Comparison of ENCODE assay signal across 12 cellular contexts in the genomic region with DNA sequence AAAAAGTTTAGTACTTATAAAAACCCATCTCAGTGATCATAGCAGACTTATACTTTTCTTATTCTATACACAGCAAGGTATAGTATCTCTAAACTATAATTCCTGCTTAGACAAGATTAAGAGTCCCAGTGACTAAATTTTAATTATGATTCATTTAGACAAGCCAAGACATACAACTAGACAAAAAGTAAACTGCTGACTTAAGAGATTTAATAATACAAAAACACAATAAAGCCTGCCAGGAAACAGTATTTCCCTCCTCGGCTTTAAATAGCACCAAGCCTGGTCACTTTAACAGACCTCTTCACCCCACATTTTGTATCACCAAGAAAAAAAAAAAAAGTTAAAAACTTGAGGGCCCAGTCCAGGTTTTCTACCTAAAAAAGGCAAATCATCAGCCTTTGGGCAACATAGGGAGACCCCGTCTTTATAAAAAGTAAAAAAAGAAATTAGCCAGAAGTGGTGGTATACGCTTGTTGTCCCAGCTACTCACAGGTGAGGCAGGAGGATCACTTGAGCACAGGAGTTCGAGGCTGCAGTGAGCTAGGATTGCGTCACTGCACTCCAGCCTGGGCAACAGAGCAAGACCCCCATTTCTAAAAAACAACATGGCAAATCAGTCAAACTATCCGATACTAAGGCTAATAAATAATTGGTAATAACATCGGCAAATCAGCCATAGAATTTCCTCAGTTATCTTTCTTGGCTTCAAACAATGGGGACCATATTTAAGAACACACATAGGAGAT. TPM values are rescaled to one million over a fixed set of nuclear protein-coding genes. Genes with fewer than 3 reads are reported as not detected.
A peak's percentile ranks its signal among the peaks of the same experiment; 100 is the strongest.
DNase-seq lines count a peak whose midpoint lies in the region; ATAC-seq and TF ChIP-seq lines count a peak whose summit lies in the region.
"Had no signal": no experiment of that assay in that cellular context is flagged by ENCODE, and none has a peak within 500 bp of the region (broad histone marks: within the 10 kb centered on the region; RNA-seq: fewer than 3 reads in every experiment).

No MANE protein-coding gene starts in this region.

- TF ChIP-seq CTCF in right lobe of liver (IDR thresholded peaks at IDR 0.05) (no peak), thyroid gland (IDR thresholded peaks at IDR 0.05) (no peak)

- H3K27ac Mint-ChIP-seq in effector memory CD8-positive, alpha-beta T cell = peak overlapping the region; percentile 46 to 82
- no peak overlapping the region for H3K27ac Mint-ChIP-seq in stimulated activated memory B cell treated with anti-CD40 and anti-IgM and Interleukin-4, amounts not matched to agents 10 μg/mL and 1 μg/mL and 100 μg/mL, for 72 hours

- no peaks in the 10 kb centered on the region for H3K27me3 Mint-ChIP-seq in effector memory CD8-positive, alpha-beta T cell
- H3K27me3 Mint-ChIP-seq in stimulated activated memory B cell treated with anti-CD40 and anti-IgM and Interleukin-4, amounts not matched to agents 10 μg/mL and 1 μg/mL and 100 μg/mL, for 72 hours = no peaks in the 10 kb centered on the region

- H3K27me3 ChIP-seq in right lobe of liver = no peaks in the 10 kb centered on the region
- no peaks in the 10 kb centered on the region for H3K27me3 ChIP-seq in thyroid gland
- H3K27me3 ChIP-seq: left lung had no signal

- DNase-seq in Right ventricle myocardium superior (no peak), Right ventricle myocardium inferior (ENCODE audit: missing footprints) (no peak), right lobe of liver (no peak), thyroid gland (no peak)
- no peak for DNase-seq in effector memory CD8-positive, alpha-beta T cell
- DNase-seq: activated CD4-positive, CD25-positive, alpha-beta regulatory T cell treated with anti-CD3 and anti-CD28 coated beads, Interleukin-2, amount 50 U/mL, for 72 hours; amygdala; left lung; NCI-H1048 had no signal

- H3K4me3 ChIP-seq in right lobe of liver (no peak overlapping the region), thyroid gland (replicated peaks in 1 of 3) (no peak overlapping the region)
- H3K4me3 ChIP-seq: left lung had no signal

- peaks cover 55% of the 10 kb centered on the region for H3K36me3 Mint-ChIP-seq in effector memory CD8-positive, alpha-beta T cell (ENCODE audit: insufficient read depth)
- peaks cover 9% of the 10 kb centered on the region for H3K36me3 Mint-ChIP-seq in stimulated activated memory B cell treated with anti-CD40 and anti-IgM and Interleukin-4, amounts not matched to agents 10 μg/mL and 1 μg/mL and 100 μg/mL, for 72 hours

- H3K36me3 ChIP-seq in right lobe of liver (no peaks in the 10 kb centered on the region), thyroid gland (no peaks in the 10 kb centered on the region)
- H3K36me3 ChIP-seq: left lung had no signal

- TF ChIP-seq POLR2A in right lobe of liver (IDR thresholded peaks at IDR 0.05) = no peak
- TF ChIP-seq POLR2A in thyroid gland (IDR thresholded peaks at IDR 0.05) = no peak

- H3K9me3 Mint-ChIP-seq in effector memory CD8-positive, alpha-beta T cell = no peaks in the 10 kb centered on the region
- no peaks in the 10 kb centered on the region for H3K9me3 Mint-ChIP-seq in stimulated activated memory B cell treated with anti-CD40 and anti-IgM and Interleukin-4, amounts not matched to agents 10 μg/mL and 1 μg/mL and 100 μg/mL, for 72 hours

- H3K4me1 Mint-ChIP-seq in effector memory CD8-positive, alpha-beta T cell (ENCODE audit: low read depth in 2 of 2) = peaks cover 52 to 81% of the 10 kb centered on the region in 2 donors
- H3K4me1 Mint-ChIP-seq in stimulated activated memory B cell treated with anti-CD40 and anti-IgM and Interleukin-4, amounts not matched to agents 10 μg/mL and 1 μg/mL and 100 μg/mL, for 72 hours = peaks cover 67% of the 10 kb centered on the region

- H3K9me3 ChIP-seq in right lobe of liver (no peaks in the 10 kb centered on the region), thyroid gland (no peaks in the 10 kb centered on the region)
- H3K9me3 ChIP-seq: left lung had no signal

- H3K4me1 ChIP-seq in right lobe of liver = peaks cover 0 to 32% (median 13%) of the 10 kb centered on the region in 4 donors
- H3K4me1 ChIP-seq in thyroid gland = peaks cover 36 to 42% of the 10 kb centered on the region in 2 donors

- intact Hi-C loops in Right ventricle myocardium superior (cut with DNase I) (no loop called here), Right ventricle myocardium inferior (cut with DNase I) (loop anchor here (5.0 kb wide), 1 partner anchor 33 kb away; no protein-coding TSS in a partner anchor), right lobe of liver (cut with DNase I) (no loop called here), thyroid gland (cut with DNase I) (no loop called here)

- H3K27ac ChIP-seq in right lobe of liver (peak overlapping the region; percentile 49 to 76 (median 73)), thyroid gland (peak overlapping the region; percentile 23 to 62 (median 26))
- H3K27ac ChIP-seq: left lung had no signal

- peak; percentile 19 for ATAC-seq in Right ventricle myocardium superior (ENCODE audit: poor library complexity)
- no peak for ATAC-seq in Right ventricle myocardium inferior
- ATAC-seq in effector memory CD8-positive, alpha-beta T cell (replicated peaks) = no peak
- peak in 3 of 4 donors; percentile 27 to 34 (median 29) for ATAC-seq in right lobe of liver
- no peak for ATAC-seq in GM18909 (IDR thresholded peaks at IDR 0.05; ENCODE audit: poor library complexity, unreplicated experiment)
- no peak for ATAC-seq in stimulated activated memory B cell treated with anti-CD40 and anti-IgM and Interleukin-4, amounts not matched to agents 10 μg/mL and 1 μg/mL and 100 μg/mL, for 72 hours
- ATAC-seq in HG02938 (IDR thresholded peaks at IDR 0.05; ENCODE audit: unreplicated experiment) = no peak

- H3K4me3 Mint-ChIP-seq in effector memory CD8-positive, alpha-beta T cell = peak overlapping the region; percentile 17 to 54
- H3K4me3 Mint-ChIP-seq in stimulated activated memory B cell treated with anti-CD40 and anti-IgM and Interleukin-4, amounts not matched to agents 10 μg/mL and 1 μg/mL and 100 μg/mL, for 72 hours = no peak overlapping the region

- 56% methylated on average over 7 of the region's 7 CpGs for WGBS in right lobe of liver (ENCODE audit: insufficient coverage, low coverage, low lambda C conversion rate, missing lambda C conversion rate)
- 72 to 74% methylated on average over 7 of the region's 7 CpGs for WGBS in thyroid gland, 2 donors

RNA-seq across cellular contexts. Expression of gene SIK3, which starts 53.8 kb away (rescaled TPM):
- total RNA-seq in Right ventricle myocardium superior (30.6 TPM), Right ventricle myocardium inferior (28.7 TPM), right lobe of liver (10 to 100 TPM; 22.0 to 35.4 (median 26.8) TPM), thyroid gland (10 to 100 TPM; 46.0 to 86.3 (median 71.9) TPM)

Comparison
In these comparisons a context has a peak if more than half of its experiments do, and no peak if none do; other contexts are left out.
1. ATAC-seq: peak in Right ventricle myocardium superior (single experiment) and right lobe of liver (3 of 4); none in Right ventricle myocardium inferior (single experiment), effector memory CD8-positive, alpha-beta T cell (single experiment), GM18909 (single experiment), stimulated activated memory B cell treated with anti-CD40 and anti-IgM and Interleukin-4, amounts not matched to agents 10 μg/mL and 1 μg/mL and 100 μg/mL, for 72 hours (single experiment) and HG02938 (single experiment).